1 cellular context compared by ENCODE assay signal in genomic region chr15:40944510-40945296, GRCh38.
TF ChIP-seq lines count a peak whose summit lies in the region.

No MANE protein-coding gene starts in this region.

TF ChIP-seq in GM23338, 12 proteins besides CTCF, POLR2A, EP300 and RAD21 (continued from another document):
- TF ChIP-seq, protein P1, sequence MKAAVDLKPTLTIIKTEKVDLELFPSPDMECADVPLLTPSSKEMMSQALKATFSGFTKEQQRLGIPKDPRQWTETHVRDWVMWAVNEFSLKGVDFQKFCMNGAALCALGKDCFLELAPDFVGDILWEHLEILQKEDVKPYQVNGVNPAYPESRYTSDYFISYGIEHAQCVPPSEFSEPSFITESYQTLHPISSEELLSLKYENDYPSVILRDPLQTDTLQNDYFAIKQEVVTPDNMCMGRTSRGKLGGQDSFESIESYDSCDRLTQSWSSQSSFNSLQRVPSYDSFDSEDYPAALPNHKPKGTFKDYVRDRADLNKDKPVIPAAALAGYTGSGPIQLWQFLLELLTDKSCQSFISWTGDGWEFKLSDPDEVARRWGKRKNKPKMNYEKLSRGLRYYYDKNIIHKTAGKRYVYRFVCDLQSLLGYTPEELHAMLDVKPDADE (IDR thresholded peaks at IDR 0.05), result no peak
- TF ChIP-seq EZH2phosphoT487 (IDR thresholded peaks at IDR 0.05; ENCODE audit: unreplicated experiment), result no peak
- TF ChIP-seq REST (IDR thresholded peaks at IDR 0.05; ENCODE audit: unreplicated experiment), result no peak
- no peak for TF ChIP-seq JUNB (IDR thresholded peaks at IDR 0.05; ENCODE audit: unreplicated experiment)
- TF ChIP-seq EZH2 (IDR thresholded peaks at IDR 0.05; ENCODE audit: low read depth, unreplicated experiment), result no peak
- no peak for TF ChIP-seq STAT1 (IDR thresholded peaks at IDR 0.05; ENCODE audit: unreplicated experiment)
- TF ChIP-seq, protein P2, sequence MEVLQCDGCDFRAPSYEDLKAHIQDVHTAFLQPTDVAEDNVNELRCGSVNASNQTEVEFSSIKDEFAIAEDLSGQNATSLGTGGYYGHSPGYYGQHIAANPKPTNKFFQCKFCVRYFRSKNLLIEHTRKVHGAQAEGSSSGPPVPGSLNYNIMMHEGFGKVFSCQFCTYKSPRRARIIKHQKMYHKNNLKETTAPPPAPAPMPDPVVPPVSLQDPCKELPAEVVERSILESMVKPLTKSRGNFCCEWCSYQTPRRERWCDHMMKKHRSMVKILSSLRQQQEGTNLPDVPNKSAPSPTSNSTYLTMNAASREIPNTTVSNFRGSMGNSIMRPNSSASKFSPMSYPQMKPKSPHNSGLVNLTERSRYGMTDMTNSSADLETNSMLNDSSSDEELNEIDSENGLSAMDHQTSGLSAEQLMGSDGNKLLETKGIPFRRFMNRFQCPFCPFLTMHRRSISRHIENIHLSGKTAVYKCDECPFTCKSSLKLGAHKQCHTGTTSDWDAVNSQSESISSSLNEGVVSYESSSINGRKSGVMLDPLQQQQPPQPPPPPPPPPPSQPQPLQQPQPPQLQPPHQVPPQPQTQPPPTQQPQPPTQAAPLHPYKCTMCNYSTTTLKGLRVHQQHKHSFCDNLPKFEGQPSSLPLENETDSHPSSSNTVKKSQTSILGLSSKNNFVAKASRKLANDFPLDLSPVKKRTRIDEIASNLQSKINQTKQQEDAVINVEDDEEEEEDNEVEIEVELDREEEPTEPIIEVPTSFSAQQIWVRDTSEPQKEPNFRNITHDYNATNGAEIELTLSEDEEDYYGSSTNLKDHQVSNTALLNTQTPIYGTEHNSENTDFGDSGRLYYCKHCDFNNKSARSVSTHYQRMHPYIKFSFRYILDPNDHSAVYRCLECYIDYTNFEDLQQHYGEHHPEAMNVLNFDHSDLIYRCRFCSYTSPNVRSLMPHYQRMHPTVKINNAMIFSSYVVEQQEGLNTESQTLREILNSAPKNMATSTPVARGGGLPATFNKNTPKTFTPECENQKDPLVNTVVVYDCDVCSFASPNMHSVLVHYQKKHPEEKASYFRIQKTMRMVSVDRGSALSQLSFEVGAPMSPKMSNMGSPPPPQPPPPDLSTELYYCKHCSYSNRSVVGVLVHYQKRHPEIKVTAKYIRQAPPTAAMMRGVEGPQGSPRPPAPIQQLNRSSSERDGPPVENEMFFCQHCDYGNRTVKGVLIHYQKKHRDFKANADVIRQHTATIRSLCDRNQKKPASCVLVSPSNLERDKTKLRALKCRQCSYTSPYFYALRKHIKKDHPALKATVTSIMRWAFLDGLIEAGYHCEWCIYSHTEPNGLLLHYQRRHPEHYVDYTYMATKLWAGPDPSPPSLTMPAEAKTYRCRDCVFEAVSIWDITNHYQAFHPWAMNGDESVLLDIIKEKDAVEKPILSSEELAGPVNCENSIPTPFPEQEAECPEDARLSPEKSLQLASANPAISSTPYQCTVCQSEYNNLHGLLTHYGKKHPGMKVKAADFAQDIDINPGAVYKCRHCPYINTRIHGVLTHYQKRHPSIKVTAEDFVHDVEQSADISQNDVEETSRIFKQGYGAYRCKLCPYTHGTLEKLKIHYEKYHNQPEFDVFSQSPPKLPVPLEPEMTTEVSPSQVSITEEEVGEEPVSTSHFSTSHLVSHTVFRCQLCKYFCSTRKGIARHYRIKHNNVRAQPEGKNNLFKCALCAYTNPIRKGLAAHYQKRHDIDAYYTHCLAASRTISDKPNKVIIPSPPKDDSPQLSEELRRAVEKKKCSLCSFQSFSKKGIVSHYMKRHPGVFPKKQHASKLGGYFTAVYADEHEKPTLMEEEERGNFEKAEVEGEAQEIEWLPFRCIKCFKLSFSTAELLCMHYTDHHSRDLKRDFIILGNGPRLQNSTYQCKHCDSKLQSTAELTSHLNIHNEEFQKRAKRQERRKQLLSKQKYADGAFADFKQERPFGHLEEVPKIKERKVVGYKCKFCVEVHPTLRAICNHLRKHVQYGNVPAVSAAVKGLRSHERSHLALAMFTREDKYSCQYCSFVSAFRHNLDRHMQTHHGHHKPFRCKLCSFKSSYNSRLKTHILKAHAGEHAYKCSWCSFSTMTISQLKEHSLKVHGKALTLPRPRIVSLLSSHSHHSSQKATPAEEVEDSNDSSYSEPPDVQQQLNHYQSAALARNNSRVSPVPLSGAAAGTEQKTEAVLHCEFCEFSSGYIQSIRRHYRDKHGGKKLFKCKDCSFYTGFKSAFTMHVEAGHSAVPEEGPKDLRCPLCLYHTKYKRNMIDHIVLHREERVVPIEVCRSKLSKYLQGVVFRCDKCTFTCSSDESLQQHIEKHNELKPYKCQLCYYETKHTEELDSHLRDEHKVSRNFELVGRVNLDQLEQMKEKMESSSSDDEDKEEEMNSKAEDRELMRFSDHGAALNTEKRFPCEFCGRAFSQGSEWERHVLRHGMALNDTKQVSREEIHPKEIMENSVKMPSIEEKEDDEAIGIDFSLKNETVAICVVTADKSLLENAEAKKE (CRISPR knock-in tag; IDR thresholded peaks at IDR 0.05), result no peak
- TF ChIP-seq NANOG (IDR thresholded peaks at IDR 0.05; ENCODE audit: borderline replicate concordance), result no peak
- TF ChIP-seq ZNF331 (CRISPR knock-in tag; IDR thresholded peaks at IDR 0.05; ENCODE audit: low read depth), result no peak
- no peak for TF ChIP-seq CREB1 (CRISPR knock-in tag; IDR thresholded peaks at IDR 0.05; ENCODE audit: low read depth)
TF ChIP-seq in GM23338: peak in this region for 0.
